ENCODE assay signal across 20 cellular contexts in the genomic region with DNA sequence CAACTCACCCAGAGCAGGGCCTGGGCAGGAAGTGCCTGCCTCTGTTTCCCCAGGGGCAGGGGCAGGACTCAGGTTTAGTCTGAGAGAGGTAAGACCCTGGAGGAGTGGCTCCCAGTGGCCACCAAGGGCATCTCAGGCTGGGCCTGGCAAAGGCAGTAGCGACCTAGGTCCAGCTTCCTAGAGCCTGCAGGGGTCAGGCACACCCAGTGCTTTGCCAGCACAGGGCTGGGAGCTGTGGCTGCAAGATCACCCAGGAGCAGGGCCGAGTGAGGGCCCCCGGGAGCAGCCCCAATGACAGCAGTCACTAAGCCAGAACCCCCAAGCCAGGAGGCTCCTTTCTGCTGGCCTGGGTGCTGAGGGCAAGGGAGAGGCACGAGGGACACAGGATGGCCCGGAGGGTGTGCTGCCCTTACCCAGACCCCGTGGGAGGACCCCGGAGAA. TPM values are rescaled to one million over a fixed set of nuclear protein-coding genes. Genes with fewer than 3 reads are reported as not detected.
A peak's percentile ranks its signal among the peaks of the same experiment; 100 is the strongest.
DNase-seq lines count a peak whose midpoint lies in the region; ATAC-seq and TF ChIP-seq lines count a peak whose summit lies in the region.
"Had no signal": no experiment of that assay in that cellular context is flagged by ENCODE, and none has a peak within 500 bp of the region (broad histone marks: within the 10 kb centered on the region; RNA-seq: fewer than 3 reads in every experiment).

No MANE protein-coding gene starts in this region.

- no peak for ATAC-seq in right cardiac atrium
- ATAC-seq in body of pancreas, result no peak
- ATAC-seq in HG03442 (IDR thresholded peaks at IDR 0.05; ENCODE audit: unreplicated experiment), result no peak
- ATAC-seq: activated T-cell treated with anti-CD3 and anti-CD28 coated beads, Interleukin-2, amount 50 U/mL, for 4 hours; mucosa of descending colon; Right ventricle myocardium inferior had no signal

- TF ChIP-seq POLR2A in NB4 (IDR thresholded peaks at IDR 0.05; ENCODE audit: extremely low read depth, insufficient read length), result no peak
- no peak for TF ChIP-seq POLR2A in body of pancreas (IDR thresholded peaks at IDR 0.05)

- intact Hi-C loops in cardiac septum (cut with DNase I) (no loop called here), right cardiac atrium (cut with DNase I) (no loop called here), body of pancreas (cut with DNase I) (no loop called here)

- no peaks in the 10 kb centered on the region for H3K9me3 ChIP-seq in right cardiac atrium (ENCODE audit: control insufficient read depth, low read length)
- H3K9me3 ChIP-seq in thymus (ENCODE audit: control insufficient read depth), result no peaks in the 10 kb centered on the region
- no peaks in the 10 kb centered on the region for H3K9me3 ChIP-seq in body of pancreas
- H3K9me3 ChIP-seq: adrenal gland, mucosa of descending colon, tibial artery had no signal

- DNase-seq in cardiac septum (ENCODE audit: low spot score) (peak; percentile 67), right cardiac atrium (no peak), NB4 (ENCODE audit: low read depth) (no peak), islet precursor cell (peak; percentile 53), NCI-H1694 treated with DMSO at 0.1 percent for 48 hours (lab: John Stamatoyannopoulos, UW) (no peak), body of pancreas (no peak)
- DNase-seq: activated CD4-positive, alpha-beta T cell treated with anti-CD3 and anti-CD28 coated beads, Interleukin-2, amount 10 ng/mL, durations not matched to agents 7 days and 5 days; activated T-cell treated with anti-CD3 and anti-CD28 coated beads, Interleukin-2, amount 50 U/mL, for 4 hours; adrenal gland; COR-L47; GDM1; NCI-H2171 treated with DMSO at 0.1 percent for 48 hours; T-helper 9 cell had no signal

- no peaks in the 10 kb centered on the region for H3K27me3 ChIP-seq in right cardiac atrium (ENCODE audit: control insufficient read depth, insufficient read depth)
- H3K27me3 ChIP-seq in thymus (ENCODE audit: control insufficient read depth, insufficient read depth), result no peaks in the 10 kb centered on the region
- H3K27me3 ChIP-seq in body of pancreas, result no peaks in the 10 kb centered on the region
- H3K27me3 ChIP-seq: adrenal gland had no signal

- peak; percentile 15 for TF ChIP-seq CTCF in NB4 (IDR thresholded peaks at IDR 0.05; ENCODE audit: low read depth, low read length)
- no peak for TF ChIP-seq CTCF in body of pancreas (IDR thresholded peaks at IDR 0.05)

- no peak overlapping the region for H3K27ac ChIP-seq in right cardiac atrium (ENCODE audit: low read length)
- H3K27ac ChIP-seq in thymus (ENCODE audit: low read depth), result peak overlapping the region; percentile 84
- no peak overlapping the region for H3K27ac ChIP-seq in body of pancreas
- H3K27ac ChIP-seq: adrenal gland, epithelial cell of prostate, tibial artery had no signal

- 78% methylated on average over 7 of the region's 7 CpGs for WGBS in right cardiac atrium
- WGBS in thymus, result 75% methylated on average over 7 of the region's 7 CpGs
- WGBS in body of pancreas, 2 donors, result 78 to 83% methylated on average over 5 to 7 of the region's 7 CpGs

- H3K36me3 ChIP-seq in thymus (ENCODE audit: control insufficient read depth, insufficient read depth), result no peaks in the 10 kb centered on the region
- no peaks in the 10 kb centered on the region for H3K36me3 ChIP-seq in body of pancreas (replicated peaks in 1 of 2; ENCODE audit: insufficient read depth in 1 of 2, low read depth in 2 of 2)
- H3K36me3 ChIP-seq: adrenal gland, tibial artery had no signal

- no peaks in the 10 kb centered on the region for H3K4me1 ChIP-seq in right cardiac atrium (ENCODE audit: control insufficient read depth, insufficient read depth, low read length)
- peaks cover 85% of the 10 kb centered on the region for H3K4me1 ChIP-seq in thymus (ENCODE audit: control insufficient read depth, insufficient read depth, low read length)
- no peaks in the 10 kb centered on the region for H3K4me1 ChIP-seq in body of pancreas
- H3K4me1 ChIP-seq: adrenal gland, tibial artery had no signal

- H3K4me3 ChIP-seq in right cardiac atrium (ENCODE audit: low read length) (no peak overlapping the region), NB4 (ENCODE audit: low read depth, low read length) (no peak overlapping the region), thymus (ENCODE audit: low read length) (no peak overlapping the region), body of pancreas (no peak overlapping the region)
- H3K4me3 ChIP-seq: adrenal gland, mucosa of descending colon, tibial artery had no signal

RNA-seq across cellular contexts. Expression of gene DUSP2, which starts 8.8 kb away (rescaled TPM):
- total RNA-seq in cardiac septum (1.3 TPM), right cardiac atrium (1 to 10 TPM; 1.2 to 2.6 (median 1.4) TPM), body of pancreas (1 to 10 TPM; 6.0 to 9.2 TPM)
- polyA plus RNA-seq in right cardiac atrium (2.2 TPM), thymus (208 TPM)

RNA-seq across cellular contexts. Expression of gene ASTL, which starts 15.7 kb away (rescaled TPM):
- total RNA-seq in cardiac septum, result not detected
- total RNA-seq in right cardiac atrium, result not detected
- polyA plus RNA-seq in right cardiac atrium, result not detected
- 2.9 TPM for polyA plus RNA-seq in thymus
- total RNA-seq in body of pancreas, result not detected
- total RNA-seq: adrenal gland, mucosa of descending colon, Right ventricle myocardium inferior had no signal
- polyA plus RNA-seq: adrenal gland, AG04450 had no signal

RNA-seq across cellular contexts. Expression of gene ADRA2B, which starts 37.6 kb away (rescaled TPM):
- total RNA-seq in cardiac septum (5.5 TPM), right cardiac atrium (under 1 TPM; 0.11 to 0.91 (median 0.66) TPM), body of pancreas (under 1 TPM; under 0.01 to 0.26 TPM)
- polyA plus RNA-seq in right cardiac atrium (2.2 TPM), thymus (0.52 TPM)
- polyA plus RNA-seq: AG04450 had no signal

RNA-seq across cellular contexts. Expression of gene STARD7, which starts 54.6 kb away (rescaled TPM):
- total RNA-seq in cardiac septum, result 142 TPM
- total RNA-seq in right cardiac atrium, result 100 to 1,000 TPM; 142 to 184 (median 156) TPM
- polyA plus RNA-seq in right cardiac atrium, result 61.9 TPM
- 69.5 TPM for polyA plus RNA-seq in thymus
- 10 to 100 TPM; 68.5 to 91.3 TPM for total RNA-seq in body of pancreas

Comparison
In these comparisons a context has a peak if more than half of its experiments do, and no peak if none do; other contexts are left out.
1. DNase-seq: peak in cardiac septum (single experiment) and islet precursor cell (single experiment); none in right cardiac atrium (0 of 3), NB4 (single experiment), NCI-H1694 treated with DMSO at 0.1 percent for 48 hours (single experiment) and body of pancreas (0 of 4).